In the genomic region with DNA sequence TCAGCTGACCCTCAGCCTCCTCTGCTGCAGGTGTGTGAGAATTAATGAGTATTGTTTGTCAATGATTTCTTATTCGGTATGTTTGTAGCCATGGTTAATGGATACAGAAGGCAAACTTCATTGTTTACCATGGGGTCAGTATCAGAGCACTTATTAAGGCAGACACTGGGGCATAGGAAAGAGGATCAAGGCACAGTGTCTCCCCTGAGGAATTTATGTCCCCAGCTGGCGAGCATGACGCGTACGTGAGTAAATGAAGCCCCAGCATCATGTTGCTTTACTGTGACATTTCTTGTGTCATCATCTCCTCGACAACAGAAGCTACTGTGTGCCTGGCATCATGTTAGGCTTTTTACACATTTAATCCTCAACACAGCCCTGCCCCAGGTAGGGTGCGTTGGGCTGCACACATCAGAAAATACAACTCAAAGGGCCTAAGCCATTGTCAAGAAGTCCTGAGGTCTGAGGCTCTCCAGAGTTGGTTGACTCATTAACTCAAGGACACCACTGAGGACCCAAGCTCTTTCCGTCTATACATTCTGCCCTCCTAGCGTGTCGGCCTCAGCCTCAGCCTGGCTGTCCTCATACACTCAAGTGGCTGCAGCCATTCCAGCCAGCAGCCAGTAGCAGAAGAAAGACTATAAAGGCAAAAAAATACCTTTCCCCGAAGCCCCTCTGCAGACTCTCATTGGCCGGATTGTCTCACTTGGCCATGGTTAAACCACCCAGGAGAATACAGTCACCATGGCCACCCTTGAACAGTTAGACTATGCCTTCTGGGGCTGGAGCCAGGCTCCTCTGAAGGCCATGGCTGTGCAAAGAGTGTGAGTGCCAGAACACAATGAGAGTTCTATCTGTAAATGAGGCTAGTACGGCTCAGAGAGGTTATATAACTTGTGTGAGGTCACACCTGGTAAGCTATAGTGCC, we compare ENCODE assay signal across 1 cellular context.
A peak's percentile ranks its signal among the peaks of the same experiment; 100 is the strongest.
TF ChIP-seq lines count a peak whose summit lies in the region.

No MANE protein-coding gene starts in this region.

TF ChIP-seq in HepG2, 621 proteins besides CTCF, POLR2A, EP300 and RAD21 (continued from another document and continues in another):
- no peak; the same call in 1 of the 2 replicates for TF ChIP-seq ZNF232 (CRISPR knock-in tag; IDR thresholded peaks at IDR 0.05; ENCODE audit: borderline replicate concordance)
- no peak for TF ChIP-seq KLF12 (CRISPR knock-in tag; IDR thresholded peaks at IDR 0.05; ENCODE audit: borderline replicate concordance)
- no peak for TF ChIP-seq CREM (IDR thresholded peaks at IDR 0.05)
- TF ChIP-seq CREM (CRISPR knock-in tag; IDR thresholded peaks at IDR 0.05): no peak
- TF ChIP-seq KDM2A (CRISPR knock-in tag; IDR thresholded peaks at IDR 0.05; ENCODE audit: borderline replicate concordance, low read depth): 0 out of 2 replicates have a peak, but pooled peaks have one; percentile 16
- TF ChIP-seq MEIS2 (CRISPR knock-in tag; IDR thresholded peaks at IDR 0.05): no peak
- no peak for TF ChIP-seq SSRP1 (CRISPR knock-in tag; IDR thresholded peaks at IDR 0.05)
- TF ChIP-seq ZSCAN9 (CRISPR knock-in tag; IDR thresholded peaks at IDR 0.05; ENCODE audit: borderline replicate concordance): no peak
- TF ChIP-seq SMC3 (IDR thresholded peaks at IDR 0.05; ENCODE audit: low read length): no peak
- no peak for TF ChIP-seq PHF8 (CRISPR knock-in tag; IDR thresholded peaks at IDR 0.05)
- TF ChIP-seq ZNF564 (CRISPR knock-in tag; IDR thresholded peaks at IDR 0.05): no peak
- TF ChIP-seq PLRG1 (conservative IDR thresholded peaks at IDR 0.05): no peak
- no peak; the same call in 1 of the 2 replicates for TF ChIP-seq KMT2A (CRISPR knock-in tag; IDR thresholded peaks at IDR 0.05)
- no peak for TF ChIP-seq HCFC1 (IDR thresholded peaks at IDR 0.05; ENCODE audit: low read depth, low read length)
- TF ChIP-seq MXI1 (IDR thresholded peaks at IDR 0.05; ENCODE audit: borderline replicate concordance, low read depth, low read length): no peak
- TF ChIP-seq, protein P1, sequence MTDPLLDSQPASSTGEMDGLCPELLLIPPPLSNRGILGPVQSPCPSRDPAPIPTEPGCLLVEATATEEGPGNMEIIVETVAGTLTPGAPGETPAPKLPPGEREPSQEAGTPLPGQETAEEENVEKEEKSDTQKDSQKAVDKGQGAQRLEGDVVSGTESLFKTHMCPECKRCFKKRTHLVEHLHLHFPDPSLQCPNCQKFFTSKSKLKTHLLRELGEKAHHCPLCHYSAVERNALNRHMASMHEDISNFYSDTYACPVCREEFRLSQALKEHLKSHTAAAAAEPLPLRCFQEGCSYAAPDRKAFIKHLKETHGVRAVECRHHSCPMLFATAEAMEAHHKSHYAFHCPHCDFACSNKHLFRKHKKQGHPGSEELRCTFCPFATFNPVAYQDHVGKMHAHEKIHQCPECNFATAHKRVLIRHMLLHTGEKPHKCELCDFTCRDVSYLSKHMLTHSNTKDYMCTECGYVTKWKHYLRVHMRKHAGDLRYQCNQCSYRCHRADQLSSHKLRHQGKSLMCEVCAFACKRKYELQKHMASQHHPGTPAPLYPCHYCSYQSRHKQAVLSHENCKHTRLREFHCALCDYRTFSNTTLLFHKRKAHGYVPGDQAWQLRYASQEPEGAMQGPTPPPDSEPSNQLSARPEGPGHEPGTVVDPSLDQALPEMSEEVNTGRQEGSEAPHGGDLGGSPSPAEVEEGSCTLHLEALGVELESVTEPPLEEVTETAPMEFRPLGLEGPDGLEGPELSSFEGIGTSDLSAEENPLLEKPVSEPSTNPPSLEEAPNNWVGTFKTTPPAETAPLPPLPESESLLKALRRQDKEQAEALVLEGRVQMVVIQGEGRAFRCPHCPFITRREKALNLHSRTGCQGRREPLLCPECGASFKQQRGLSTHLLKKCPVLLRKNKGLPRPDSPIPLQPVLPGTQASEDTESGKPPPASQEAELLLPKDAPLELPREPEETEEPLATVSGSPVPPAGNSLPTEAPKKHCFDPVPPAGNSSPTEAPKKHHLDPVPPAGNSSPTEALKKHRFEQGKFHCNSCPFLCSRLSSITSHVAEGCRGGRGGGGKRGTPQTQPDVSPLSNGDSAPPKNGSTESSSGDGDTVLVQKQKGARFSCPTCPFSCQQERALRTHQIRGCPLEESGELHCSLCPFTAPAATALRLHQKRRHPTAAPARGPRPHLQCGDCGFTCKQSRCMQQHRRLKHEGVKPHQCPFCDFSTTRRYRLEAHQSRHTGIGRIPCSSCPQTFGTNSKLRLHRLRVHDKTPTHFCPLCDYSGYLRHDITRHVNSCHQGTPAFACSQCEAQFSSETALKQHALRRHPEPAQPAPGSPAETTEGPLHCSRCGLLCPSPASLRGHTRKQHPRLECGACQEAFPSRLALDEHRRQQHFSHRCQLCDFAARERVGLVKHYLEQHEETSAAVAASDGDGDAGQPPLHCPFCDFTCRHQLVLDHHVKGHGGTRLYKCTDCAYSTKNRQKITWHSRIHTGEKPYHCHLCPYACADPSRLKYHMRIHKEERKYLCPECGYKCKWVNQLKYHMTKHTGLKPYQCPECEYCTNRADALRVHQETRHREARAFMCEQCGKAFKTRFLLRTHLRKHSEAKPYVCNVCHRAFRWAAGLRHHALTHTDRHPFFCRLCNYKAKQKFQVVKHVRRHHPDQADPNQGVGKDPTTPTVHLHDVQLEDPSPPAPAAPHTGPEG (CRISPR knock-in tag; IDR thresholded peaks at IDR 0.05): no peak
- TF ChIP-seq YEATS2 (CRISPR knock-in tag; IDR thresholded peaks at IDR 0.05; ENCODE audit: borderline replicate concordance): no peak
- TF ChIP-seq, protein P2, sequence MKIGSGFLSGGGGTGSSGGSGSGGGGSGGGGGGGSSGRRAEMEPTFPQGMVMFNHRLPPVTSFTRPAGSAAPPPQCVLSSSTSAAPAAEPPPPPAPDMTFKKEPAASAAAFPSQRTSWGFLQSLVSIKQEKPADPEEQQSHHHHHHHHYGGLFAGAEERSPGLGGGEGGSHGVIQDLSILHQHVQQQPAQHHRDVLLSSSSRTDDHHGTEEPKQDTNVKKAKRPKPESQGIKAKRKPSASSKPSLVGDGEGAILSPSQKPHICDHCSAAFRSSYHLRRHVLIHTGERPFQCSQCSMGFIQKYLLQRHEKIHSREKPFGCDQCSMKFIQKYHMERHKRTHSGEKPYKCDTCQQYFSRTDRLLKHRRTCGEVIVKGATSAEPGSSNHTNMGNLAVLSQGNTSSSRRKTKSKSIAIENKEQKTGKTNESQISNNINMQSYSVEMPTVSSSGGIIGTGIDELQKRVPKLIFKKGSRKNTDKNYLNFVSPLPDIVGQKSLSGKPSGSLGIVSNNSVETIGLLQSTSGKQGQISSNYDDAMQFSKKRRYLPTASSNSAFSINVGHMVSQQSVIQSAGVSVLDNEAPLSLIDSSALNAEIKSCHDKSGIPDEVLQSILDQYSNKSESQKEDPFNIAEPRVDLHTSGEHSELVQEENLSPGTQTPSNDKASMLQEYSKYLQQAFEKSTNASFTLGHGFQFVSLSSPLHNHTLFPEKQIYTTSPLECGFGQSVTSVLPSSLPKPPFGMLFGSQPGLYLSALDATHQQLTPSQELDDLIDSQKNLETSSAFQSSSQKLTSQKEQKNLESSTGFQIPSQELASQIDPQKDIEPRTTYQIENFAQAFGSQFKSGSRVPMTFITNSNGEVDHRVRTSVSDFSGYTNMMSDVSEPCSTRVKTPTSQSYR (CRISPR knock-in tag; IDR thresholded peaks at IDR 0.05; ENCODE audit: borderline replicate concordance): no peak
- TF ChIP-seq MTF1 (CRISPR knock-in tag; IDR thresholded peaks at IDR 0.05): no peak
- 0 out of 2 replicates have a peak, but pooled peaks have one; percentile 33 for TF ChIP-seq RXRB (CRISPR knock-in tag; IDR thresholded peaks at IDR 0.05; ENCODE audit: borderline replicate concordance)
- TF ChIP-seq, protein P3, sequence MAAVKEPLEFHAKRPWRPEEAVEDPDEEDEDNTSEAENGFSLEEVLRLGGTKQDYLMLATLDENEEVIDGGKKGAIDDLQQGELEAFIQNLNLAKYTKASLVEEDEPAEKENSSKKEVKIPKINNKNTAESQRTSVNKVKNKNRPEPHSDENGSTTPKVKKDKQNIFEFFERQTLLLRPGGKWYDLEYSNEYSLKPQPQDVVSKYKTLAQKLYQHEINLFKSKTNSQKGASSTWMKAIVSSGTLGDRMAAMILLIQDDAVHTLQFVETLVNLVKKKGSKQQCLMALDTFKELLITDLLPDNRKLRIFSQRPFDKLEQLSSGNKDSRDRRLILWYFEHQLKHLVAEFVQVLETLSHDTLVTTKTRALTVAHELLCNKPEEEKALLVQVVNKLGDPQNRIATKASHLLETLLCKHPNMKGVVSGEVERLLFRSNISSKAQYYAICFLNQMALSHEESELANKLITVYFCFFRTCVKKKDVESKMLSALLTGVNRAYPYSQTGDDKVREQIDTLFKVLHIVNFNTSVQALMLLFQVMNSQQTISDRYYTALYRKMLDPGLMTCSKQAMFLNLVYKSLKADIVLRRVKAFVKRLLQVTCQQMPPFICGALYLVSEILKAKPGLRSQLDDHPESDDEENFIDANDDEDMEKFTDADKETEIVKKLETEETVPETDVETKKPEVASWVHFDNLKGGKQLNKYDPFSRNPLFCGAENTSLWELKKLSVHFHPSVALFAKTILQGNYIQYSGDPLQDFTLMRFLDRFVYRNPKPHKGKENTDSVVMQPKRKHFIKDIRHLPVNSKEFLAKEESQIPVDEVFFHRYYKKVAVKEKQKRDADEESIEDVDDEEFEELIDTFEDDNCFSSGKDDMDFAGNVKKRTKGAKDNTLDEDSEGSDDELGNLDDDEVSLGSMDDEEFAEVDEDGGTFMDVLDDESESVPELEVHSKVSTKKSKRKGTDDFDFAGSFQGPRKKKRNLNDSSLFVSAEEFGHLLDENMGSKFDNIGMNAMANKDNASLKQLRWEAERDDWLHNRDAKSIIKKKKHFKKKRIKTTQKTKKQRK (IDR thresholded peaks at IDR 0.05; ENCODE audit: low read length): no peak
- no peak for TF ChIP-seq ZNF431 (CRISPR knock-in tag; IDR thresholded peaks at IDR 0.05; ENCODE audit: borderline replicate concordance, low read depth)
- no peak for TF ChIP-seq GTF2F1 (IDR thresholded peaks at IDR 0.05; ENCODE audit: low read length)
- TF ChIP-seq, protein P4, sequence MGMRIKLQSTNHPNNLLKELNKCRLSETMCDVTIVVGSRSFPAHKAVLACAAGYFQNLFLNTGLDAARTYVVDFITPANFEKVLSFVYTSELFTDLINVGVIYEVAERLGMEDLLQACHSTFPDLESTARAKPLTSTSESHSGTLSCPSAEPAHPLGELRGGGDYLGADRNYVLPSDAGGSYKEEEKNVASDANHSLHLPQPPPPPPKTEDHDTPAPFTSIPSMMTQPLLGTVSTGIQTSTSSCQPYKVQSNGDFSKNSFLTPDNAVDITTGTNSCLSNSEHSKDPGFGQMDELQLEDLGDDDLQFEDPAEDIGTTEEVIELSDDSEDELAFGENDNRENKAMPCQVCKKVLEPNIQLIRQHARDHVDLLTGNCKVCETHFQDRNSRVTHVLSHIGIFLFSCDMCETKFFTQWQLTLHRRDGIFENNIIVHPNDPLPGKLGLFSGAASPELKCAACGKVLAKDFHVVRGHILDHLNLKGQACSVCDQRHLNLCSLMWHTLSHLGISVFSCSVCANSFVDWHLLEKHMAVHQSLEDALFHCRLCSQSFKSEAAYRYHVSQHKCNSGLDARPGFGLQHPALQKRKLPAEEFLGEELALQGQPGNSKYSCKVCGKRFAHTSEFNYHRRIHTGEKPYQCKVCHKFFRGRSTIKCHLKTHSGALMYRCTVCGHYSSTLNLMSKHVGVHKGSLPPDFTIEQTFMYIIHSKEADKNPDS (CRISPR knock-in tag; IDR thresholded peaks at IDR 0.05): 0 out of 2 replicates have a peak, but pooled peaks have one; percentile 31
- TF ChIP-seq ZMAT3 (CRISPR knock-in tag; conservative IDR thresholded peaks at IDR 0.05): 0 out of 2 replicates have a peak, but pooled peaks have one; percentile 42
- no peak for TF ChIP-seq FOXM1 (CRISPR knock-in tag; IDR thresholded peaks at IDR 0.05)
- no peak for TF ChIP-seq ZNF737 (CRISPR knock-in tag; IDR thresholded peaks at IDR 0.05; ENCODE audit: borderline replicate concordance)
- TF ChIP-seq SIX4 (CRISPR knock-in tag; IDR thresholded peaks at IDR 0.05): no peak
- TF ChIP-seq STAG1 (CRISPR knock-in tag; IDR thresholded peaks at IDR 0.05): no peak
- TF ChIP-seq, protein P5, sequence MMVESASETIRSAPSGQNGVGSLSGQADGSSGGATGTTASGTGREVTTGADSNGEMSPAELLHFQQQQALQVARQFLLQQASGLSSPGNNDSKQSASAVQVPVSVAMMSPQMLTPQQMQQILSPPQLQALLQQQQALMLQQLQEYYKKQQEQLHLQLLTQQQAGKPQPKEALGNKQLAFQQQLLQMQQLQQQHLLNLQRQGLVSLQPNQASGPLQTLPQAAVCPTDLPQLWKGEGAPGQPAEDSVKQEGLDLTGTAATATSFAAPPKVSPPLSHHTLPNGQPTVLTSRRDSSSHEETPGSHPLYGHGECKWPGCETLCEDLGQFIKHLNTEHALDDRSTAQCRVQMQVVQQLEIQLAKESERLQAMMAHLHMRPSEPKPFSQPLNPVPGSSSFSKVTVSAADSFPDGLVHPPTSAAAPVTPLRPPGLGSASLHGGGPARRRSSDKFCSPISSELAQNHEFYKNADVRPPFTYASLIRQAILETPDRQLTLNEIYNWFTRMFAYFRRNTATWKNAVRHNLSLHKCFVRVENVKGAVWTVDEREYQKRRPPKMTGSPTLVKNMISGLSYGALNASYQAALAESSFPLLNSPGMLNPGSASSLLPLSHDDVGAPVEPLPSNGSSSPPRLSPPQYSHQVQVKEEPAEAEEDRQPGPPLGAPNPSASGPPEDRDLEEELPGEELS (CRISPR knock-in tag; IDR thresholded peaks at IDR 0.05): 0 out of 2 replicates have a peak, but pooled peaks have one; percentile 32
- no peak for TF ChIP-seq HNRNPUL1 (IDR thresholded peaks at IDR 0.05; ENCODE audit: low read depth, low read length)
- TF ChIP-seq, protein P6, sequence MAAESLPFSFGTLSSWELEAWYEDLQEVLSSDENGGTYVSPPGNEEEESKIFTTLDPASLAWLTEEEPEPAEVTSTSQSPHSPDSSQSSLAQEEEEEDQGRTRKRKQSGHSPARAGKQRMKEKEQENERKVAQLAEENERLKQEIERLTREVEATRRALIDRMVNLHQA (CRISPR knock-in tag; IDR thresholded peaks at IDR 0.05): no peak
- TF ChIP-seq ZNF720 (CRISPR knock-in tag; IDR thresholded peaks at IDR 0.05): no peak
- TF ChIP-seq BRD4 (CRISPR knock-in tag; IDR thresholded peaks at IDR 0.05): no peak
- TF ChIP-seq ZNF816 (CRISPR knock-in tag; IDR thresholded peaks at IDR 0.05; ENCODE audit: borderline replicate concordance): no peak
- no peak for TF ChIP-seq NR2F6 (IDR thresholded peaks at IDR 0.05)
- no peak for TF ChIP-seq NR2F6 (CRISPR knock-in tag; IDR thresholded peaks at IDR 0.05)
- no peak for TF ChIP-seq ZSCAN30 (CRISPR knock-in tag; IDR thresholded peaks at IDR 0.05)
- TF ChIP-seq, protein P7, sequence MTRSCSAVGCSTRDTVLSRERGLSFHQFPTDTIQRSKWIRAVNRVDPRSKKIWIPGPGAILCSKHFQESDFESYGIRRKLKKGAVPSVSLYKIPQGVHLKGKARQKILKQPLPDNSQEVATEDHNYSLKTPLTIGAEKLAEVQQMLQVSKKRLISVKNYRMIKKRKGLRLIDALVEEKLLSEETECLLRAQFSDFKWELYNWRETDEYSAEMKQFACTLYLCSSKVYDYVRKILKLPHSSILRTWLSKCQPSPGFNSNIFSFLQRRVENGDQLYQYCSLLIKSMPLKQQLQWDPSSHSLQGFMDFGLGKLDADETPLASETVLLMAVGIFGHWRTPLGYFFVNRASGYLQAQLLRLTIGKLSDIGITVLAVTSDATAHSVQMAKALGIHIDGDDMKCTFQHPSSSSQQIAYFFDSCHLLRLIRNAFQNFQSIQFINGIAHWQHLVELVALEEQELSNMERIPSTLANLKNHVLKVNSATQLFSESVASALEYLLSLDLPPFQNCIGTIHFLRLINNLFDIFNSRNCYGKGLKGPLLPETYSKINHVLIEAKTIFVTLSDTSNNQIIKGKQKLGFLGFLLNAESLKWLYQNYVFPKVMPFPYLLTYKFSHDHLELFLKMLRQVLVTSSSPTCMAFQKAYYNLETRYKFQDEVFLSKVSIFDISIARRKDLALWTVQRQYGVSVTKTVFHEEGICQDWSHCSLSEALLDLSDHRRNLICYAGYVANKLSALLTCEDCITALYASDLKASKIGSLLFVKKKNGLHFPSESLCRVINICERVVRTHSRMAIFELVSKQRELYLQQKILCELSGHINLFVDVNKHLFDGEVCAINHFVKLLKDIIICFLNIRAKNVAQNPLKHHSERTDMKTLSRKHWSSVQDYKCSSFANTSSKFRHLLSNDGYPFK (CRISPR knock-in tag; IDR thresholded peaks at IDR 0.05; ENCODE audit: borderline replicate concordance): no peak
- TF ChIP-seq MATR3 (CRISPR knock-in tag; IDR thresholded peaks at IDR 0.05): no peak
